Comparison of ENCODE assay signal across 13 cellular contexts in genomic region chr2:9974344-9974743, GRCh38.
"Had no signal": no experiment of that assay in that cellular context is flagged by ENCODE, and none has a peak within 500 bp of the region (broad histone marks: within the 10 kb centered on the region; RNA-seq: fewer than 3 reads in every experiment).

No MANE protein-coding gene starts in this region.

- ATAC-seq: esophagus mucosa; gastrocnemius medialis; stimulated activated memory B cell treated with anti-CD40 and anti-IgM and Interleukin-4, amounts not matched to agents 10 μg/mL and 1 μg/mL and 100 μg/mL, for 72 hours had no signal

- H3K9me3 ChIP-seq: adrenal gland, gastrocnemius medialis, lower lobe of right lung, pancreas, SK-N-SH had no signal

- H3K27ac ChIP-seq: gastrocnemius medialis, lower lobe of right lung, neural progenitor cell had no signal

- DNase-seq: activated B cell treated with CpG ODN at 0.5 μM for 24 hours; activated CD4-positive, alpha-beta T cell treated with anti-CD3 and anti-CD28 coated beads, Interleukin-2, amount 10 ng/mL, durations not matched to agents 24 days and 14 days; activated naive CD4-positive, alpha-beta T cell treated with anti-CD3 and anti-CD28 coated beads, Interleukin-2, amount 50 U/mL, for 16 hours; adrenal gland; cerebellar nuclear complex; endodermal cell; gastrocnemius medialis; lower lobe of right lung; pancreas; SK-N-SH had no signal

- H3K4me3 ChIP-seq: adrenal gland, gastrocnemius medialis, lower lobe of right lung, neural progenitor cell, pancreas had no signal

- H3K27me3 ChIP-seq: adrenal gland, gastrocnemius medialis, neural progenitor cell, pancreas had no signal

- H3K36me3 ChIP-seq: adrenal gland, gastrocnemius medialis, lower lobe of right lung, neural progenitor cell, pancreas had no signal
